ENCODE assay signal across 2 cellular contexts in the genomic region with DNA sequence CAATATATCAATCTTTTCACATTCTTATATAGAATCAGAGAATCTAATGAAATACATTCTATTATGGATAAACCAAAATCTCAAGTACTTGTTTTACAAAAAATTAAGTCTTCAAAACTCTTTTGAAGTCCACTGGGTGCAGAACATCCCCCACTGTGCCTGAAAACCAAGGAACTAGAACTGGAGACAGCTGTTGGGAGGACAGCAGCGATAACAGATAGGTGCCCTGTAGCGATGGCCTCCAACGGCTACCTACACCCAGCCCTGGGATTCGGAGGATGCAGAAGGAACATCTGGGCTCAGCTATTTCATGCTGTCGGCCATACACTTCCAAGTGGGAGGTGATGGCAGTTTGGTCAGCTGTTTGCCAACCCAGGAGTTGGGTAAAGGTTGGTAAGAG.
TF ChIP-seq lines count a peak whose summit lies in the region.

No MANE protein-coding gene starts in this region.

TF ChIP-seq in IMR-90, 13 proteins besides CTCF, POLR2A, EP300 and RAD21:
- TF ChIP-seq MAFK (IDR thresholded peaks at IDR 0.05; ENCODE audit: low read depth, low read length) (no peak), SMC3 (IDR thresholded peaks at IDR 0.05; ENCODE audit: low read depth, low read length) (no peak), NFE2L2 (IDR thresholded peaks at IDR 0.05; ENCODE audit: low read depth, low read length) (no peak)

TF ChIP-seq in endothelial cell of umbilical vein, 7 proteins besides CTCF, POLR2A, EP300 and RAD21:
- TF ChIP-seq EZH2 (IDR thresholded peaks at IDR 0.05; ENCODE audit: borderline replicate concordance, low read depth, low read length, severe bottlenecking) (no peak), FOS (IDR thresholded peaks at IDR 0.05; ENCODE audit: borderline replicate concordance, insufficient read depth, low read length) (no peak), MYC (IDR thresholded peaks at IDR 0.05; ENCODE audit: low read depth, low read length) (no peak)
